8 cellular contexts compared by ENCODE assay signal in genomic region chr10:24209946-24210491, GRCh38. TPM values are rescaled to one million over a fixed set of nuclear protein-coding genes. Genes with fewer than 3 reads are reported as not detected.
A peak's percentile ranks its signal among the peaks of the same experiment; 100 is the strongest.
DNase-seq lines count a peak whose midpoint lies in the region; ATAC-seq and TF ChIP-seq lines count a peak whose summit lies in the region.

No MANE protein-coding gene starts in this region.

- ATAC-seq in GM18498 (IDR thresholded peaks at IDR 0.05; ENCODE audit: unreplicated experiment): peak; percentile 69

- H3K56ac ChIP-seq in mesendoderm (ENCODE audit: low read length): peak overlapping the region; percentile 70

- in situ Hi-C loops in GM23248 (cut with MboI) (loop anchor here (25.0 kb wide), 1 partner anchor 302 kb away; no protein-coding TSS in a partner anchor), mammary epithelial cell (cut with MboI; ENCODE audit: low sequenced_read_pairs in 2 of 2) (loop anchor here (25.0 kb wide), 2 partner anchors 127 to 302 kb away; no protein-coding TSS in a partner anchor)

- peak overlapping the region; percentile 15 for H3K23ac ChIP-seq in mesendoderm (ENCODE audit: low read length)

- no peaks in the 10 kb centered on the region for H3K9me2 ChIP-seq in GM23248 (ENCODE audit: insufficient read depth)

- no TSS peak for BruUV-seq in mammary epithelial cell (replicated peaks; lab: Mats Ljungman, UMichigan)

- no peak overlapping the region for H4K5ac ChIP-seq in mesendoderm (ENCODE audit: low read length)

- H4K8ac ChIP-seq in mesendoderm (ENCODE audit: low read depth, low read length): no peak overlapping the region

- intact Hi-C loops in mammary epithelial cell (cut with micrococcal nuclease) (loop anchor here (1.0 to 2.0 kb wide), 3 partner anchors 29 to 293 kb away; no protein-coding TSS in a partner anchor), thyroid gland (cut with DNase I) (no loop called here)

- H3K27me3 ChIP-seq in GM23248 (replicated peaks; ENCODE audit: insufficient read depth): no peaks in the 10 kb centered on the region
- H3K27me3 ChIP-seq in KMS-11 (ENCODE audit: insufficient read depth, low read depth): no peaks in the 10 kb centered on the region
- H3K27me3 ChIP-seq in mammary epithelial cell (ENCODE audit: insufficient read depth, low read length): no peaks in the 10 kb centered on the region
- H3K27me3 ChIP-seq in mesendoderm (ENCODE audit: insufficient read depth, low read length, poor library complexity): no peaks in the 10 kb centered on the region
- H3K27me3 ChIP-seq in thyroid gland: no peaks in the 10 kb centered on the region

- H2AFZ ChIP-seq in GM23248 (peak overlapping the region; percentile 83; the same call in 1 of the 2 replicates), KMS-11 (ENCODE audit: low read depth) (peak overlapping the region; percentile 52; the same call in 1 of the 2 replicates), mammary epithelial cell (ENCODE audit: low read depth, low read length) (peak overlapping the region; percentile 95)

- H3K9me3 ChIP-seq in GM23248 (ENCODE audit: low read depth): no peaks in the 10 kb centered on the region
- H3K9me3 ChIP-seq in mammary epithelial cell (replicated peaks; ENCODE audit: insufficient read depth, low read length): no peaks in the 10 kb centered on the region
- no peaks in the 10 kb centered on the region for H3K9me3 ChIP-seq in thyroid gland

- peaks cover 8% of the 10 kb centered on the region for H3F3A ChIP-seq in GM23248 (ENCODE audit: insufficient read depth)

- H3K9ac ChIP-seq in GM23248 (peak overlapping the region; percentile 62), KMS-11 (peak overlapping the region; percentile 56), mammary epithelial cell (ENCODE audit: insufficient read depth, low read length) (peak overlapping the region; percentile 76), mesendoderm (ENCODE audit: low read length) (no peak overlapping the region)

- peak overlapping the region; percentile 72 for H3K18ac ChIP-seq in mesendoderm (ENCODE audit: low read length)

- H3K79me2 ChIP-seq in GM23248 (ENCODE audit: insufficient read depth): no peaks in the 10 kb centered on the region
- H3K79me2 ChIP-seq in KMS-11 (ENCODE audit: insufficient read depth, low read depth): no peaks in the 10 kb centered on the region
- no peaks in the 10 kb centered on the region for H3K79me2 ChIP-seq in mammary epithelial cell (ENCODE audit: insufficient read depth, low read length)
- H3K79me2 ChIP-seq in mesendoderm (ENCODE audit: control insufficient read depth, insufficient read depth, low read length): no peaks in the 10 kb centered on the region

- WGBS in GM23248 (ENCODE audit: low coverage in 1 of 2, low lambda C conversion rate in 2 of 2, missing lambda C conversion rate in 2 of 2), 2 experiments: 4% methylated on average over 9 to 12 of the region's 12 CpGs
- 0% methylated on average over 8 of the region's 12 CpGs for WGBS in mammary epithelial cell (ENCODE audit: low coverage, missing lambda C conversion rate)
- no CpG with 5 or more reads among the region's 12 CpGs for WGBS in mesendoderm (ENCODE audit: extremely low coverage, insufficient coverage, low lambda C conversion rate)
- 4 to 7% methylated on average over 11 to 12 of the region's 12 CpGs for WGBS in thyroid gland, 2 donors

- no peaks in the 10 kb centered on the region for H3K79me1 ChIP-seq in mesendoderm (ENCODE audit: low read length)

- CTCF ChIA-PET in mammary epithelial cell (lab: Charles Lee; ENCODE audit: low non-redundant PET): interaction anchor here (0.6 to 0.9 kb wide), 2 partner anchors 150 to 174 kb away, joined by 3 to 9 read pairs; no protein-coding TSS in a partner anchor

- peak; percentile 78 for DNase-seq in GM23248
- DNase-seq in mammary epithelial cell: peak; percentile 91
- peak; percentile 39 for DNase-seq in mesendoderm
- DNase-seq in thyroid gland: peak in 1 of 2 donors; percentile 20
- DNase-seq in SHP77 (lab: John Stamatoyannopoulos, UW): no peak
- no peak for DNase-seq in mucosa of gallbladder (ENCODE audit: low spot score)

- H3K4ac ChIP-seq in mesendoderm (ENCODE audit: low read depth, low read length): no peak overlapping the region

- H4K20me1 ChIP-seq in GM23248 (ENCODE audit: insufficient read depth) (no peaks in the 10 kb centered on the region), KMS-11 (ENCODE audit: insufficient read depth) (no peaks in the 10 kb centered on the region), mammary epithelial cell (ENCODE audit: insufficient read depth, low read length) (no peaks in the 10 kb centered on the region)

- H3K4me2 ChIP-seq in GM23248 (ENCODE audit: unreplicated experiment): peak overlapping the region; percentile 81
- peak overlapping the region; percentile 46; the same call in 1 of the 2 replicates for H3K4me2 ChIP-seq in KMS-11
- H3K4me2 ChIP-seq in mammary epithelial cell (ENCODE audit: insufficient read depth, low read depth, low read length): peak overlapping the region; percentile 78
- peak overlapping the region; percentile 30 for H3K4me2 ChIP-seq in mesendoderm (ENCODE audit: low read length)

- TF ChIP-seq POLR2A in thyroid gland (IDR thresholded peaks at IDR 0.05): peak in 1 of 2 donors; percentile 13

- TF ChIP-seq CTCF in KMS-11 (conservative IDR thresholded peaks at IDR 0.05; ENCODE audit: low read depth, low read length) (no peak), mammary epithelial cell (conservative IDR thresholded peaks at IDR 0.05 in 1 of 2, IDR thresholded peaks at IDR 0.05 in 1 of 2; ENCODE audit: extremely low read depth in 1 of 2, insufficient read depth in 1 of 2, low read depth in 1 of 2, low read length in 2 of 2) (no peak), thyroid gland (IDR thresholded peaks at IDR 0.05) (no peak)

- H3K4me3 ChIP-seq in GM23248: peak overlapping the region; percentile 77
- no peak overlapping the region for H3K4me3 ChIP-seq in KMS-11 (IDR thresholded peaks at IDR 0.05; ENCODE audit: insufficient read depth, low read depth, low read length)
- peak overlapping the region; percentile 25 to 53 (median 42) for H3K4me3 ChIP-seq in mammary epithelial cell (replicated peaks in 1 of 3; ENCODE audit: insufficient read depth in 1 of 3, low read depth in 2 of 3, low read length in 3 of 3)
- no peak overlapping the region for H3K4me3 ChIP-seq in mesendoderm (ENCODE audit: low read length)
- peak overlapping the region in 2 of 3 donors; percentile 46 to 74 for H3K4me3 ChIP-seq in thyroid gland (replicated peaks in 1 of 3)

- H3K4me1 ChIP-seq in GM23248 (ENCODE audit: insufficient read depth): no peaks in the 10 kb centered on the region
- peaks cover 6% of the 10 kb centered on the region for H3K4me1 ChIP-seq in KMS-11 (ENCODE audit: low read depth, poor library complexity, severe bottlenecking)
- peaks cover 15% of the 10 kb centered on the region for H3K4me1 ChIP-seq in mammary epithelial cell (ENCODE audit: insufficient read depth, low read length)
- peaks cover 2% of the 10 kb centered on the region for H3K4me1 ChIP-seq in mesendoderm (ENCODE audit: control insufficient read depth, low read depth, low read length)
- H3K4me1 ChIP-seq in thyroid gland: peaks cover 63 to 64% of the 10 kb centered on the region in 2 donors

- H2BK5ac ChIP-seq in mesendoderm (ENCODE audit: low read length): no peak overlapping the region

- no peak overlapping the region for H2BK15ac ChIP-seq in mesendoderm (replicated peaks; ENCODE audit: low read depth)

- H3K27ac ChIP-seq in GM23248: peak overlapping the region; percentile 36; the same call in 1 of the 2 replicates
- no peak overlapping the region; the same call in 1 of the 2 replicates for H3K27ac ChIP-seq in KMS-11
- H3K27ac ChIP-seq in mammary epithelial cell (ENCODE audit: insufficient read depth, low read depth, low read length): peak overlapping the region; percentile 70
- H3K27ac ChIP-seq in mesendoderm (ENCODE audit: low read depth, low read length): no peak overlapping the region
- H3K27ac ChIP-seq in thyroid gland: peak overlapping the region; percentile 92 to 99 (median 94)

- H3K36me3 ChIP-seq in GM23248 (ENCODE audit: low read depth) (no peaks in the 10 kb centered on the region), KMS-11 (ENCODE audit: insufficient read depth) (no peaks in the 10 kb centered on the region), mammary epithelial cell (ENCODE audit: insufficient read depth, low read length) (no peaks in the 10 kb centered on the region), mesendoderm (ENCODE audit: control insufficient read depth, insufficient read depth, low read length) (no peaks in the 10 kb centered on the region), thyroid gland (no peaks in the 10 kb centered on the region)

- H2AK5ac ChIP-seq in mesendoderm (ENCODE audit: low read length): no peak overlapping the region

- dilution Hi-C loops in mammary epithelial cell (cut with HindIII; ENCODE audit: low sequenced_read_pairs): loop anchor here (5.0 kb wide), 1 partner anchor 42 kb away; no protein-coding TSS in a partner anchor

- no peak overlapping the region for H2BK120ac ChIP-seq in mesendoderm (ENCODE audit: low read depth, low read length)

RNA-seq across cellular contexts. Expression of gene KIAA1217, which starts 1.1 kb away (rescaled TPM):
- 4.7 and 5.4 TPM in 2 replicates for total RNA-seq in GM23248 (2014; rRNA removed; shearing (Covaris generic))
- polyA plus RNA-seq in GM23248 (2016; fragmentation: Nextera tagmentation; extraction: Ambion mirVana) (6.9 and 8.1 TPM in 2 replicates), mammary epithelial cell (12.3 TPM)
- total RNA-seq in mammary epithelial cell (10 to 100 TPM; 39.3 to 47.5 TPM), thyroid gland (100 to 1,000 TPM in 1 of 4 donors, 10 to 100 TPM in 3; 67.3 to 104 (median 89.8) TPM), mucosa of gallbladder (44.0 TPM)
- polyA minus RNA-seq in mammary epithelial cell: 23.6 TPM
- 4.2 TPM for polyA plus RNA-seq in mesendoderm (2013, experiment 1 of 2)
- 4.3 TPM for polyA plus RNA-seq in mesendoderm (2013, experiment 2 of 2)

Comparison
In these comparisons a context has a peak if more than half of its experiments do, and no peak if none do; other contexts are left out.
1. DNase-seq: peak in GM23248 (single experiment), mammary epithelial cell (single experiment) and mesendoderm (single experiment); none in SHP77 (0 of 2) and mucosa of gallbladder (single experiment).
2. H3K27ac ChIP-seq: peak in GM23248 (single experiment), mammary epithelial cell (single experiment) and thyroid gland (3 of 3); none in KMS-11 (single experiment) and mesendoderm (single experiment).
3. H3K4me2 ChIP-seq: peak in every context shown above with its lines; median percentile 81 in GM23248; 78 in mammary epithelial cell; 46 in KMS-11; 30 in mesendoderm.
4. H3K4me3 ChIP-seq: peak in GM23248 (single experiment), mammary epithelial cell (3 of 3) and thyroid gland (2 of 3); none in KMS-11 (single experiment) and mesendoderm (single experiment).
5. Peak in every context shown above with its lines, with median percentiles within 50 percentile points of each other: H2AFZ ChIP-seq.